ENCODE assay signal across 9 cellular contexts in genomic region chr19:42198676-42199439, GRCh38. TPM values are rescaled to one million over a fixed set of nuclear protein-coding genes. Genes with fewer than 3 reads are reported as not detected.
DNase-seq lines count a peak whose midpoint lies in the region; ATAC-seq and TF ChIP-seq lines count a peak whose summit lies in the region.
"Had no signal": no experiment of that assay in that cellular context is flagged by ENCODE, and none has a peak within 500 bp of the region (broad histone marks: within the 10 kb centered on the region; RNA-seq: fewer than 3 reads in every experiment).

No MANE protein-coding gene starts in this region.

- intact Hi-C loops in A673 (cut with micrococcal nuclease; ENCODE audit: unreplicated experiment) = no loop called here

- H3K4me3 ChIP-seq in A673 (ENCODE audit: low read depth, low read length, poor library complexity, severe bottlenecking) (no peak overlapping the region), trophoblast cell (ENCODE audit: low read depth, low read length) (no peak overlapping the region)
- H3K4me3 ChIP-seq: psoas muscle had no signal

- H3K79me1 ChIP-seq in trophoblast cell (ENCODE audit: low read length) = no peaks in the 10 kb centered on the region

- no peak overlapping the region for H3K14ac ChIP-seq in trophoblast cell (ENCODE audit: low read length)

- no peak overlapping the region for H3K4ac ChIP-seq in trophoblast cell (ENCODE audit: low read depth, low read length)

- no peaks in the 10 kb centered on the region for H3K27me3 ChIP-seq in A673 (replicated peaks; ENCODE audit: insufficient read depth, low read depth, low read length, poor library complexity)
- H3K27me3 ChIP-seq in trophoblast cell (ENCODE audit: insufficient read depth, low read length) = no peaks in the 10 kb centered on the region

- H3K36me3 ChIP-seq in A673 (ENCODE audit: insufficient read depth, low read length, poor library complexity, severe bottlenecking) (peaks cover 45% of the 10 kb centered on the region), KOPT-K1 (ENCODE audit: insufficient read depth, low read length) (peaks cover 21% of the 10 kb centered on the region; the same call in 1 of the 2 replicates), trophoblast cell (ENCODE audit: control insufficient read depth in 1 of 2, insufficient read depth in 2 of 2, low read length in 2 of 2) (peaks cover 46 to 67% of the 10 kb centered on the region in 2 experiments)

- no peak overlapping the region for H3K18ac ChIP-seq in trophoblast cell (ENCODE audit: low read length)

- no peak for TF ChIP-seq CTCF in A673 (conservative IDR thresholded peaks at IDR 0.05; ENCODE audit: low read depth, low read length)

- no peak overlapping the region for H4K91ac ChIP-seq in trophoblast cell (ENCODE audit: low read depth, low read length)

- H2BK5ac ChIP-seq in trophoblast cell (ENCODE audit: low read depth, low read length, poor library complexity) = no peak overlapping the region

- no peak overlapping the region for H2AK5ac ChIP-seq in trophoblast cell (ENCODE audit: low read length)

- H3K4me1 ChIP-seq in A673 (ENCODE audit: insufficient read depth, low read length, poor library complexity, severe bottlenecking) (no peaks in the 10 kb centered on the region), trophoblast cell (ENCODE audit: control insufficient read depth in 1 of 2, insufficient read depth in 2 of 2, low read length in 2 of 2) (peaks cover 0 to 4% of the 10 kb centered on the region in 2 experiments)
- H3K4me1 ChIP-seq: psoas muscle had no signal

- no peak overlapping the region for H2BK120ac ChIP-seq in trophoblast cell (ENCODE audit: insufficient read depth, low read length, poor library complexity)

- POLR2A ChIA-PET in A673 (lab: Charles Lee; ENCODE audit: low non-redundant PET) = no interaction called here

- H4K12ac ChIP-seq in trophoblast cell (ENCODE audit: low read depth, low read length) = no peak overlapping the region

- no peak overlapping the region for H3K4me2 ChIP-seq in trophoblast cell (ENCODE audit: low read length)

- BruUV-seq in A673 (replicated peaks; lab: Mats Ljungman, UMichigan) = TSS peak; percentile 57

- no peak overlapping the region for H3K23ac ChIP-seq in trophoblast cell (ENCODE audit: low read length)

- WGBS in trophoblast cell (ENCODE audit: extremely low coverage, insufficient coverage, insufficient read length) = no CpG with 5 or more reads among the region's 7 CpGs

- H3K27ac ChIP-seq in A673 (ENCODE audit: low read depth, low read length, poor library complexity, severe bottlenecking) = no peak overlapping the region
- peak overlapping the region; percentile 90 for H3K27ac ChIP-seq in KOPT-K1 (ENCODE audit: low read depth, low read length, poor library complexity, severe bottlenecking)
- H3K27ac ChIP-seq in trophoblast cell (ENCODE audit: low read depth, low read length) = no peak overlapping the region
- H3K27ac ChIP-seq: psoas muscle had no signal

- H2AFZ ChIP-seq in trophoblast cell (ENCODE audit: insufficient read depth, low read length, poor library complexity) = no peak overlapping the region

- H4K8ac ChIP-seq in trophoblast cell (ENCODE audit: low read depth, low read length) = no peak overlapping the region

- no peaks in the 10 kb centered on the region for H3K9me3 ChIP-seq in A673 (ENCODE audit: low read depth, low read length, poor library complexity, severe bottlenecking)
- H3K9me3 ChIP-seq in KOPT-K1 (ENCODE audit: insufficient read depth, low read length, poor library complexity, severe bottlenecking) = no peaks in the 10 kb centered on the region
- no peaks in the 10 kb centered on the region for H3K9me3 ChIP-seq in trophoblast cell (ENCODE audit: insufficient read depth, low read depth, low read length)
- H3K9me3 ChIP-seq: psoas muscle had no signal

- DNase-seq in A673 (ENCODE audit: low spot score) (no peak), left lobe of liver (ENCODE audit: low spot score) (no peak), NCI-H2029 treated with DMSO at 0.1 percent for 48 hours (lab: John Stamatoyannopoulos, UW) (no peak), trophoblast cell (no peak), HuH-7 (ENCODE audit: low spot score) (no peak)
- DNase-seq in activated T-cell treated with anti-CD3 and anti-CD28 coated beads, Interleukin-2, amount 50 U/mL, for 1 hour = peak; percentile 65

- no peak overlapping the region for H3K9ac ChIP-seq in trophoblast cell (ENCODE audit: low read length)

- CTCF ChIA-PET in A673 (lab: Charles Lee) = no interaction called here

- no peaks in the 10 kb centered on the region for H3K79me2 ChIP-seq in trophoblast cell (ENCODE audit: control insufficient read depth, insufficient read depth, low read length, poor library complexity)

- no peak overlapping the region for H2BK12ac ChIP-seq in trophoblast cell (ENCODE audit: low read length)

- ATAC-seq in GM19438 (IDR thresholded peaks at IDR 0.05; ENCODE audit: low read depth, unreplicated experiment) (peak; percentile 50), left lobe of liver (peak; percentile 7)

RNA-seq across cellular contexts. Expression of gene DEDD2, which starts 18.6 kb away (rescaled TPM):
- total RNA-seq in A673 (2021) = 32.1 and 35.2 TPM in 2 replicates
- 15.0 TPM for total RNA-seq in left lobe of liver
- polyA plus RNA-seq in trophoblast cell (2013) = 44.2 and 47.8 TPM in 2 replicates

RNA-seq across cellular contexts. Expression of gene ZNF526, which starts 21.3 kb away (rescaled TPM):
- total RNA-seq in A673 (2021) = 17.4 and 21.3 TPM in 2 replicates
- 5.3 TPM for total RNA-seq in left lobe of liver
- polyA plus RNA-seq in trophoblast cell (2013) = 6.7 and 6.9 TPM in 2 replicates

RNA-seq across cellular contexts. Expression of gene GSK3A, which starts 43.5 kb away (rescaled TPM):
- 67.8 and 70.1 TPM in 2 replicates for total RNA-seq in A673 (2021)
- total RNA-seq in left lobe of liver = 15.1 TPM
- 77.6 and 78.9 TPM in 2 replicates for polyA plus RNA-seq in trophoblast cell (2013)

RNA-seq across cellular contexts. Expression of gene ERF, which starts 56.1 kb away (rescaled TPM):
- total RNA-seq in A673 (2021) (149 and 164 TPM in 2 replicates), left lobe of liver (35.9 TPM)
- polyA plus RNA-seq in trophoblast cell (2013) = 49.3 and 50.2 TPM in 2 replicates
